1 cellular context compared by ENCODE assay signal in the genomic region with DNA sequence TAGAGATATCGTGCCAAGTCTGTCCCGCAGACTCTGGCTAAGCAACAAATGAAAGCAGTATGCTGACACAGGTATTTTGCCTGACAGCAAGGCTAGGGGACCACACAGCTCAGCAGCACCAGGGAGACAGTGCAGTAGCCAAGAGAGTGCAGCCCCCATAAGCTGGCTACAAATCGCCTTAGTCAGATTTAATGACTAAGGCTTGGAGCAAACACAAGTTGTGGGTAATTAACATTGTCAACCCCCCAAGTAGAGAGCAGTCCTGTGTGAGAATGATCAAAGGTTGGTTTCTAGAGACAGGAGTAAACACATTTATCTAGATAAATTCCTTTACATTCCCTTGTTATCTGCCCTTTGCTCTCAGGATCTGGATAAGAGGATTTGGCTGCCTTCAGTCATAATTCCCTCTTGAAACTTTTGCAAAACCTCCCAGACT.
TF ChIP-seq lines count a peak whose summit lies in the region.

No MANE protein-coding gene starts in this region.

TF ChIP-seq in HepG2, 621 proteins besides CTCF, POLR2A, EP300 and RAD21 (continued from another document and continues in another):
- TF ChIP-seq ZNF292 (CRISPR knock-in tag; IDR thresholded peaks at IDR 0.05; ENCODE audit: borderline replicate concordance, low read depth), result peak; percentile 53; the same call in 1 of the 2 replicates
- peak; percentile 91 for TF ChIP-seq GATAD2A (CRISPR knock-in tag; IDR thresholded peaks at IDR 0.05)
- peak; percentile 44 for TF ChIP-seq SKI (IDR thresholded peaks at IDR 0.05; ENCODE audit: partially characterized antibody)
- no peak for TF ChIP-seq TCF12 (IDR thresholded peaks at IDR 0.05)
- TF ChIP-seq TCF12 (CRISPR knock-in tag; IDR thresholded peaks at IDR 0.05), result no peak
- peak; percentile 57 for TF ChIP-seq RARA (CRISPR knock-in tag; IDR thresholded peaks at IDR 0.05)
- TF ChIP-seq, protein P1, sequence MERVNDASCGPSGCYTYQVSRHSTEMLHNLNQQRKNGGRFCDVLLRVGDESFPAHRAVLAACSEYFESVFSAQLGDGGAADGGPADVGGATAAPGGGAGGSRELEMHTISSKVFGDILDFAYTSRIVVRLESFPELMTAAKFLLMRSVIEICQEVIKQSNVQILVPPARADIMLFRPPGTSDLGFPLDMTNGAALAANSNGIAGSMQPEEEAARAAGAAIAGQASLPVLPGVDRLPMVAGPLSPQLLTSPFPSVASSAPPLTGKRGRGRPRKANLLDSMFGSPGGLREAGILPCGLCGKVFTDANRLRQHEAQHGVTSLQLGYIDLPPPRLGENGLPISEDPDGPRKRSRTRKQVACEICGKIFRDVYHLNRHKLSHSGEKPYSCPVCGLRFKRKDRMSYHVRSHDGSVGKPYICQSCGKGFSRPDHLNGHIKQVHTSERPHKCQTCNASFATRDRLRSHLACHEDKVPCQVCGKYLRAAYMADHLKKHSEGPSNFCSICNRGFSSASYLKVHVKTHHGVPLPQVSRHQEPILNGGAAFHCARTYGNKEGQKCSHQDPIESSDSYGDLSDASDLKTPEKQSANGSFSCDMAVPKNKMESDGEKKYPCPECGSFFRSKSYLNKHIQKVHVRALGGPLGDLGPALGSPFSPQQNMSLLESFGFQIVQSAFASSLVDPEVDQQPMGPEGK (CRISPR knock-in tag; IDR thresholded peaks at IDR 0.05), result peak; percentile 82
- no peak for TF ChIP-seq ZNF713 (CRISPR knock-in tag; IDR thresholded peaks at IDR 0.05)
- peak; percentile 31; the same call in 1 of the 2 replicates for TF ChIP-seq MEF2D (CRISPR knock-in tag; IDR thresholded peaks at IDR 0.05)
- peak; percentile 80; the same call in 1 of the 2 replicates for TF ChIP-seq ZSCAN5A (CRISPR knock-in tag; IDR thresholded peaks at IDR 0.05; ENCODE audit: borderline replicate concordance)
- no peak for TF ChIP-seq MXI1 (IDR thresholded peaks at IDR 0.05; ENCODE audit: borderline replicate concordance, low read depth, low read length)
- no peak for TF ChIP-seq ZNF552 (CRISPR knock-in tag; IDR thresholded peaks at IDR 0.05; ENCODE audit: borderline replicate concordance)
- TF ChIP-seq, protein P2, sequence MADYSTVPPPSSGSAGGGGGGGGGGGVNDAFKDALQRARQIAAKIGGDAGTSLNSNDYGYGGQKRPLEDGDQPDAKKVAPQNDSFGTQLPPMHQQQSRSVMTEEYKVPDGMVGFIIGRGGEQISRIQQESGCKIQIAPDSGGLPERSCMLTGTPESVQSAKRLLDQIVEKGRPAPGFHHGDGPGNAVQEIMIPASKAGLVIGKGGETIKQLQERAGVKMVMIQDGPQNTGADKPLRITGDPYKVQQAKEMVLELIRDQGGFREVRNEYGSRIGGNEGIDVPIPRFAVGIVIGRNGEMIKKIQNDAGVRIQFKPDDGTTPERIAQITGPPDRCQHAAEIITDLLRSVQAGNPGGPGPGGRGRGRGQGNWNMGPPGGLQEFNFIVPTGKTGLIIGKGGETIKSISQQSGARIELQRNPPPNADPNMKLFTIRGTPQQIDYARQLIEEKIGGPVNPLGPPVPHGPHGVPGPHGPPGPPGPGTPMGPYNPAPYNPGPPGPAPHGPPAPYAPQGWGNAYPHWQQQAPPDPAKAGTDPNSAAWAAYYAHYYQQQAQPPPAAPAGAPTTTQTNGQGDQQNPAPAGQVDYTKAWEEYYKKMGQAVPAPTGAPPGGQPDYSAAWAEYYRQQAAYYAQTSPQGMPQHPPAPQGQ (CRISPR knock-in tag; IDR thresholded peaks at IDR 0.05; ENCODE audit: borderline replicate concordance), result no peak
- no peak for TF ChIP-seq ZNF652 (CRISPR knock-in tag; IDR thresholded peaks at IDR 0.05; ENCODE audit: borderline replicate concordance, low read depth)
- peak; percentile 89 for TF ChIP-seq TBX3 (IDR thresholded peaks at IDR 0.05; ENCODE audit: borderline replicate concordance)
- no peak for TF ChIP-seq RBM22 (optimal IDR thresholded peaks at IDR 0.05; ENCODE audit: low read length)
- TF ChIP-seq POGZ (CRISPR knock-in tag; IDR thresholded peaks at IDR 0.05), result peak; percentile 75
- TF ChIP-seq ZNF225 (CRISPR knock-in tag; IDR thresholded peaks at IDR 0.05), result no peak
- TF ChIP-seq KDM3A (CRISPR knock-in tag; IDR thresholded peaks at IDR 0.05; ENCODE audit: low read depth), result peak; percentile 71; the same call in 1 of the 2 replicates
- TF ChIP-seq ELF3 (CRISPR knock-in tag; IDR thresholded peaks at IDR 0.05), result peak; percentile 68
- peak; percentile 86; the same call in 1 of the 2 replicates for TF ChIP-seq FOXJ3 (CRISPR knock-in tag; IDR thresholded peaks at IDR 0.05; ENCODE audit: borderline replicate concordance)
- TF ChIP-seq ZNF234 (CRISPR knock-in tag; conservative IDR thresholded peaks at IDR 0.05), result no peak
- TF ChIP-seq, protein P3, sequence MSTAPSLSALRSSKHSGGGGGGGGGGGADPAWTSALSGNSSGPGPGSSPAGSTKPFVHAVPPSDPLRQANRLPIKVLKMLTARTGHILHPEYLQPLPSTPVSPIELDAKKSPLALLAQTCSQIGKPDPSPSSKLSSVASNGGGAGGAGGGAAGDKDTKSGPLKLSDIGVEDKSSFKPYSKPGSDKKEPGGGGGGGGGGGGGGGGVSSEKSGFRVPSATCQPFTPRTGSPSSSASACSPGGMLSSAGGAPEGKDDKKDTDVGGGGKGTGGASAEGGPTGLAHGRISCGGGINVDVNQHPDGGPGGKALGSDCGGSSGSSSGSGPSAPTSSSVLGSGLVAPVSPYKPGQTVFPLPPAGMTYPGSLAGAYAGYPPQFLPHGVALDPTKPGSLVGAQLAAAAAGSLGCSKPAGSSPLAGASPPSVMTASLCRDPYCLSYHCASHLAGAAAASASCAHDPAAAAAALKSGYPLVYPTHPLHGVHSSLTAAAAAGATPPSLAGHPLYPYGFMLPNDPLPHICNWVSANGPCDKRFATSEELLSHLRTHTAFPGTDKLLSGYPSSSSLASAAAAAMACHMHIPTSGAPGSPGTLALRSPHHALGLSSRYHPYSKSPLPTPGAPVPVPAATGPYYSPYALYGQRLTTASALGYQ (CRISPR knock-in tag; IDR thresholded peaks at IDR 0.05), result peak; percentile 90
- TF ChIP-seq, protein P4, sequence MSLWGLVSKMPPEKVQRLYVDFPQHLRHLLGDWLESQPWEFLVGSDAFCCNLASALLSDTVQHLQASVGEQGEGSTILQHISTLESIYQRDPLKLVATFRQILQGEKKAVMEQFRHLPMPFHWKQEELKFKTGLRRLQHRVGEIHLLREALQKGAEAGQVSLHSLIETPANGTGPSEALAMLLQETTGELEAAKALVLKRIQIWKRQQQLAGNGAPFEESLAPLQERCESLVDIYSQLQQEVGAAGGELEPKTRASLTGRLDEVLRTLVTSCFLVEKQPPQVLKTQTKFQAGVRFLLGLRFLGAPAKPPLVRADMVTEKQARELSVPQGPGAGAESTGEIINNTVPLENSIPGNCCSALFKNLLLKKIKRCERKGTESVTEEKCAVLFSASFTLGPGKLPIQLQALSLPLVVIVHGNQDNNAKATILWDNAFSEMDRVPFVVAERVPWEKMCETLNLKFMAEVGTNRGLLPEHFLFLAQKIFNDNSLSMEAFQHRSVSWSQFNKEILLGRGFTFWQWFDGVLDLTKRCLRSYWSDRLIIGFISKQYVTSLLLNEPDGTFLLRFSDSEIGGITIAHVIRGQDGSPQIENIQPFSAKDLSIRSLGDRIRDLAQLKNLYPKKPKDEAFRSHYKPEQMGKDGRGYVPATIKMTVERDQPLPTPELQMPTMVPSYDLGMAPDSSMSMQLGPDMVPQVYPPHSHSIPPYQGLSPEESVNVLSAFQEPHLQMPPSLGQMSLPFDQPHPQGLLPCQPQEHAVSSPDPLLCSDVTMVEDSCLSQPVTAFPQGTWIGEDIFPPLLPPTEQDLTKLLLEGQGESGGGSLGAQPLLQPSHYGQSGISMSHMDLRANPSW (CRISPR knock-in tag; IDR thresholded peaks at IDR 0.05; ENCODE audit: borderline replicate concordance), result no peak
- no peak for TF ChIP-seq NFKB2 (CRISPR knock-in tag; IDR thresholded peaks at IDR 0.05; ENCODE audit: borderline replicate concordance)
- TF ChIP-seq, protein P5, sequence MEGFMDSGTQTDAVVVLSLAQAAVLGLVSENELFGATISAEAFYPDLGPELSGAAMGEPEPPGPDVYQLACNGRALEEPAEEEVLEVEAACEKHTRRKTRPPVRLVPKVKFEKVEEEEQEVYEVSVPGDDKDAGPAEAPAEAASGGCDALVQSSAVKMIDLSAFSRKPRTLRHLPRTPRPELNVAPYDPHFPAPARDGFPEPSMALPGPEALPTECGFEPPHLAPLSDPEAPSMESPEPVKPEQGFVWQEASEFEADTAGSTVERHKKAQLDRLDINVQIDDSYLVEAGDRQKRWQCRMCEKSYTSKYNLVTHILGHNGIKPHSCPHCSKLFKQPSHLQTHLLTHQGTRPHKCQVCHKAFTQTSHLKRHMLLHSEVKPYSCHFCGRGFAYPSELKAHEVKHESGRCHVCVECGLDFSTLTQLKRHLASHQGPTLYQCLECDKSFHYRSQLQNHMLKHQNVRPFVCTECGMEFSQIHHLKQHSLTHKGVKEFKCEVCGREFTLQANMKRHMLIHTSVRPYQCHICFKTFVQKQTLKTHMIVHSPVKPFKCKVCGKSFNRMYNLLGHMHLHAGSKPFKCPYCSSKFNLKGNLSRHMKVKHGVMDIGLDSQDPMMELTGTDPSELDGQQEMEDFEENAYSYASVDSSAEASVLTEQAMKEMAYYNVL (CRISPR knock-in tag; IDR thresholded peaks at IDR 0.05; ENCODE audit: borderline replicate concordance), result peak; percentile 52; the same call in 1 of the 2 replicates
- 0 out of 2 replicates have a peak, but pooled peaks have one; percentile 48 for TF ChIP-seq CBFB (CRISPR knock-in tag; IDR thresholded peaks at IDR 0.05)
- TF ChIP-seq, protein P6, sequence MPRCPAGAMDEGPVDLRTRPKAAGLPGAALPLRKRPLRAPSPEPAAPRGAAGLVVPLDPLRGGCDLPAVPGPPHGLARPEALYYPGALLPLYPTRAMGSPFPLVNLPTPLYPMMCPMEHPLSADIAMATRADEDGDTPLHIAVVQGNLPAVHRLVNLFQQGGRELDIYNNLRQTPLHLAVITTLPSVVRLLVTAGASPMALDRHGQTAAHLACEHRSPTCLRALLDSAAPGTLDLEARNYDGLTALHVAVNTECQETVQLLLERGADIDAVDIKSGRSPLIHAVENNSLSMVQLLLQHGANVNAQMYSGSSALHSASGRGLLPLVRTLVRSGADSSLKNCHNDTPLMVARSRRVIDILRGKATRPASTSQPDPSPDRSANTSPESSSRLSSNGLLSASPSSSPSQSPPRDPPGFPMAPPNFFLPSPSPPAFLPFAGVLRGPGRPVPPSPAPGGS (CRISPR knock-in tag; IDR thresholded peaks at IDR 0.05), result no peak
- 0 out of 2 replicates have a peak, but pooled peaks have one; percentile 36 for TF ChIP-seq SALL2 (CRISPR knock-in tag; IDR thresholded peaks at IDR 0.05)
- TF ChIP-seq GPN1 (CRISPR knock-in tag; IDR thresholded peaks at IDR 0.05; ENCODE audit: borderline replicate concordance), result no peak
- peak; percentile 21; the same call in 1 of the 2 replicates for TF ChIP-seq STAG1 (CRISPR knock-in tag; IDR thresholded peaks at IDR 0.05)
- TF ChIP-seq ATF1 (CRISPR knock-in tag; IDR thresholded peaks at IDR 0.05), result peak; percentile 41; the same call in 1 of the 2 replicates
- no peak for TF ChIP-seq U2AF2 (IDR thresholded peaks at IDR 0.05; ENCODE audit: low read depth, low read length)
- TF ChIP-seq ZNF24 (IDR thresholded peaks at IDR 0.05), result 0 out of 2 replicates have a peak, but pooled peaks have one; percentile 18
- TF ChIP-seq SNAI1 (CRISPR knock-in tag; IDR thresholded peaks at IDR 0.05; ENCODE audit: borderline replicate concordance), result no peak
- no peak for TF ChIP-seq ZSCAN20 (CRISPR knock-in tag; IDR thresholded peaks at IDR 0.05; ENCODE audit: borderline replicate concordance)
- TF ChIP-seq KDM1A (CRISPR knock-in tag; IDR thresholded peaks at IDR 0.05), result 0 out of 2 replicates have a peak, but pooled peaks have one; percentile 25
- TF ChIP-seq ZNF432 (CRISPR knock-in tag; IDR thresholded peaks at IDR 0.05; ENCODE audit: borderline replicate concordance), result no peak
- peak; percentile 90 for TF ChIP-seq DPF2 (CRISPR knock-in tag; IDR thresholded peaks at IDR 0.05; ENCODE audit: borderline replicate concordance, low read depth)
- no peak for TF ChIP-seq ATF7 (IDR thresholded peaks at IDR 0.05)
- TF ChIP-seq ATF7 (CRISPR knock-in tag; IDR thresholded peaks at IDR 0.05), result no peak
- TF ChIP-seq MAFK (conservative IDR thresholded peaks at IDR 0.05 in 1 of 2, IDR thresholded peaks at IDR 0.05 in 1 of 2; ENCODE audit: low read length in 2 of 2), result peak; percentile 97 to 98
- no peak for TF ChIP-seq HES4 (CRISPR knock-in tag; IDR thresholded peaks at IDR 0.05; ENCODE audit: borderline replicate concordance)
- 0 out of 2 replicates have a peak, but pooled peaks have one; percentile 64 for TF ChIP-seq ZNF205 (CRISPR knock-in tag; IDR thresholded peaks at IDR 0.05)
- peak; percentile 71; the same call in 1 of the 2 replicates for TF ChIP-seq ZBTB20 (CRISPR knock-in tag; IDR thresholded peaks at IDR 0.05; ENCODE audit: borderline replicate concordance, low read depth)
- TF ChIP-seq HNF4A (CRISPR knock-in tag; IDR thresholded peaks at IDR 0.05), result peak; percentile 93
- TF ChIP-seq ZSCAN31 (CRISPR knock-in tag; IDR thresholded peaks at IDR 0.05; ENCODE audit: low read depth), result no peak
- TF ChIP-seq ZNF12 (CRISPR knock-in tag; IDR thresholded peaks at IDR 0.05), result peak; percentile 68; the same call in 1 of the 2 replicates
- no peak for TF ChIP-seq ZNF468 (CRISPR knock-in tag; IDR thresholded peaks at IDR 0.05)
- TF ChIP-seq ZNF160 (CRISPR knock-in tag; IDR thresholded peaks at IDR 0.05), result no peak
- no peak for TF ChIP-seq IRX3 (CRISPR knock-in tag; IDR thresholded peaks at IDR 0.05; ENCODE audit: borderline replicate concordance, low read depth)
- 0 out of 2 replicates have a peak, but pooled peaks have one; percentile 74 for TF ChIP-seq SMYD3 (CRISPR knock-in tag; IDR thresholded peaks at IDR 0.05)
- peak; percentile 25; the same call in 1 of the 2 replicates for TF ChIP-seq SOX13 (IDR thresholded peaks at IDR 0.05)
- TF ChIP-seq SOX13 (CRISPR knock-in tag; conservative IDR thresholded peaks at IDR 0.05 in 1 of 2, IDR thresholded peaks at IDR 0.05 in 1 of 2), result peak in 1 of 2 experiments; percentile 85; a peak in 2 of 4 replicates
- peak; percentile 53; the same call in 1 of the 2 replicates for TF ChIP-seq NFKBIZ (CRISPR knock-in tag; IDR thresholded peaks at IDR 0.05)
- TF ChIP-seq NFIC (IDR thresholded peaks at IDR 0.05; ENCODE audit: low read length), result peak; percentile 83
- TF ChIP-seq ZNF570 (CRISPR knock-in tag; IDR thresholded peaks at IDR 0.05; ENCODE audit: borderline replicate concordance), result no peak
- 0 out of 2 replicates have a peak, but pooled peaks have one; percentile 28 for TF ChIP-seq ZSCAN29 (CRISPR knock-in tag; conservative IDR thresholded peaks at IDR 0.05)
